ENCODE assay signal across 1 cellular context in the genomic region with DNA sequence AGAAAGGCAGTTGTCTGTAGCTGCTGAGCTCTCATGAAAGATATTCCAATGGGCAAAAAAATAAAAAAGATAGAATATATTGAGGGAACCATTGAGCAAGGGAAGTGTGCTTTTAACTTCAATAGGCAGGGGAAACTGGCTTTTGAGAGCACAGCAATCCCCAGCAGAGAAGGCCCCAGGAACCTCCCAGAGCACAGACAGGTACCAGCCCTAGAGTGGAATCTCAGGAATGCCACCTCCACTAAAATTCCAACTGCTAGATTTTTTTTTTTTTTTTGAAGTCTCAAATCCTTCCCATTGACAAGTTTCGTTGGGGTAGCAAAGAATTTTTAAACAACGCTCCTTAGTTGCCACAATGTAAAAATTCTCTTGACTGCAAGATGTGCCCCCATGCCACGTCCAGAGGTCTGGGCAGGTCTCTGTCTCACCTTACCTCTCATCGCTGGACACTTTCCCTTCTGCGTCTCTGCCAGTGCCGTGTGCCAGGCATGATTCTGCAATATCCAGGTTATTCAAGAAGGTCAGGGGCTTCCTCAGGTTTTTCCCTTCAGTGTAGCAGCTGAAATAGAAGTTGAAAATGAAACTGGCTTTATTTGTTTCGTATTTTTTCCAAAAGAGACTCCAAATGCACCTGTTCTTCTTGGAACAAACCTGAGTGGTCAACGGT.
TF ChIP-seq lines count a peak whose summit lies in the region.

No MANE protein-coding gene starts in this region.

TF ChIP-seq in Ishikawa, 13 proteins besides CTCF, POLR2A, EP300 and RAD21:
- TF ChIP-seq TEAD4 (IDR thresholded peaks at IDR 0.05) = peak; percentile 25; the same call in 1 of the 2 replicates
- no peak for TF ChIP-seq YY1 (IDR thresholded peaks at IDR 0.05; ENCODE audit: low read depth)
- no peak for TF ChIP-seq TAF1 (IDR thresholded peaks at IDR 0.05; ENCODE audit: low read depth)
